In the genomic region with DNA sequence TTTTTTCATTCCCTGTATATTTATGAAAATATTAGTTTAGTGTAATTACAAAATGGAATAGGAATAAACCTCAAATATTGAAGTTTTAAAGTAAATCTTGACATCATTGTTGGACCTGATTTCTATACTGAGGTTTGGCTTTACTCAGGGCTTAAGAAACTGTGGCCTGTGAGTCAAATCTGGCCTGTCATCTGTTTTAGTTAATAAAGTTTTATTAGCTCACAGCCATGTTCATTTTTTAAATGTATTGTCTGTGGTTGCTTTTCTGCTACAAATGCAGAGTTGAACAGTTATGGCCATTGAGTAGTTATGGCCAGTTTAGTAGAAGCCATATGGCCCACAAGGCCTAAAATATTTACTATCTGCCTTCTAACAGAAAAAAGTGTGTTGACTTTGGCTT, we compare ENCODE assay signal across 23 cellular contexts.
"Had no signal": no experiment of that assay in that cellular context is flagged by ENCODE, and none has a peak within 500 bp of the region (broad histone marks: within the 10 kb centered on the region; RNA-seq: fewer than 3 reads in every experiment).

No MANE protein-coding gene starts in this region.

- H3K9me3 ChIP-seq: left ventricle myocardium inferior, pancreas, suprapubic skin, thyroid gland, upper lobe of right lung, vagina had no signal

- H3K36me3 ChIP-seq: left ventricle myocardium inferior, pancreas, suprapubic skin, thyroid gland, upper lobe of right lung, vagina had no signal

- DNase-seq: cortex of kidney; effector memory CD4-positive, alpha-beta T cell; foreskin keratinocyte; head of caudate nucleus; kidney; left cardiac atrium; left ventricle myocardium inferior; mesenchymal stem cell; midbrain; naive B cell; occipital lobe; pancreas; right cardiac atrium; stimulated activated CD4-positive, alpha-beta T cell treated with anti-CD3 and anti-CD28 coated beads, Interleukin-2, amount 100 ng/mL, for 48 hours; stimulated activated naive CD4-positive, alpha-beta T cell treated with Interleukin-2 at 50 U/mL for 16 hours; thyroid gland; upper lobe of right lung had no signal

- ATAC-seq: esophagus mucosa, left cardiac atrium, pancreas, right cardiac atrium, upper lobe of right lung had no signal

- H3K27me3 ChIP-seq: foreskin keratinocyte, hepatocyte, pancreas, suprapubic skin, thyroid gland, upper lobe of right lung, vagina had no signal

- H3K4me1 ChIP-seq: left ventricle myocardium inferior, pancreas, thyroid gland, upper lobe of right lung, vagina had no signal

- H3K4me3 ChIP-seq: hepatocyte, left ventricle myocardium inferior, lung, pancreas, smooth muscle cell, suprapubic skin, thyroid gland, upper lobe of right lung, vagina had no signal

- H3K79me2 ChIP-seq: hepatocyte had no signal

- H3K27ac ChIP-seq: foreskin keratinocyte, hepatocyte, left ventricle myocardium inferior, pancreas, suprapubic skin, thyroid gland, upper lobe of right lung, vagina had no signal

- H3K4me2 ChIP-seq: hepatocyte, smooth muscle cell had no signal

- H2AFZ ChIP-seq: hepatocyte had no signal
